Comparison of ENCODE assay signal across 8 cellular contexts in the genomic region with DNA sequence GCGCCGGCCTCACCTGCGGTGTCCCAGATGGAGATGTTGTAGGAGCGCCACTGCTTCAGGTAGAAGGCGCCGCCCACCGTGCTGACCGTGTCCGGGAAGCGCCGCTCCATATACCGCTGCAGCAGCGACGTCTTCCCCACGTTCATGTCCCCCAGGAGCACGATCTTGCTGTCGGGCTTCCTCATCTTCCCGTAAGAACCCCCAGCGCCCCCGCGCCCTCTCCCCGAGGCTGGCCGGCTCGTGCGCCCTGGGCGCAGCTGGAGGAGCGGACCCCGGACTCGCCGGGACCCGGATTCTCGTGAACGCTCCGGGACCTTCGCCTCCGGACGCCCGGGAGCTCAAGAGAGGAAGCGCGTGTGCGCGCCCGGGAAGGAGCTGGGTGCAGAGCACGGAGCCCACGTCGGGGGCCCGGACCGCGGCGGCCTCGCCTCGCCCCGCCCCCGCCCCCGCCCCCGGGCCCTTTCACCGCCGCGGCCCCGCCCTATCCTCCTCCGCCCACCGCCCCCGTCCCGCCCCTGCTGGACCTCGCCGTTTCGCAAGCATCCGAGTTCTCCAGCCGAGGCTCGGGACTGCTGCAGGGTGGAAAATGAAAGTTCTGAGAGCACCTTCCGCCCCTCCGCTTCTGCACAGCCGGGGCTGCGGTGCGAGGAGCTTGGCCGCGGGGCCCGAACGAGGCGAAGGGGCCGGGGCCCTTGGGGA. TPM values are rescaled to one million over a fixed set of nuclear protein-coding genes. Genes with fewer than 3 reads are reported as not detected.
DNase-seq lines count a peak whose midpoint lies in the region; ATAC-seq and TF ChIP-seq lines count a peak whose summit lies in the region.

A gene with protein sequence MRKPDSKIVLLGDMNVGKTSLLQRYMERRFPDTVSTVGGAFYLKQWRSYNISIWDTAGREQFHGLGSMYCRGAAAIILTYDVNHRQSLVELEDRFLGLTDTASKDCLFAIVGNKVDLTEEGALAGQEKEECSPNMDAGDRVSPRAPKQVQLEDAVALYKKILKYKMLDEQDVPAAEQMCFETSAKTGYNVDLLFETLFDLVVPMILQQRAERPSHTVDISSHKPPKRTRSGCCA (minus strand): TSS at position 388 of the 699 bp plus-strand sequence. CDS start 203 bp downstream, at position 185.

- H3K9me3 Mint-ChIP-seq in CD14-positive monocyte = peaks cover 0 to 2% (median 0%) of the 10 kb centered on the region in 7 donors
- H3K9me3 Mint-ChIP-seq in natural killer cell = no peaks in the 10 kb centered on the region

- ATAC-seq in HG03432 (IDR thresholded peaks at IDR 0.05; ENCODE audit: unreplicated experiment) = peak; percentile 76
- peak; percentile 72 to 78 (median 73) for ATAC-seq in natural killer cell

- intact Hi-C loops in CD14-positive monocyte (cut with micrococcal nuclease) (loop anchor here (2.0 to 10.0 kb wide), 5 partner anchors 39 to 153 kb away; a partner anchor contains a TSS), natural killer cell (cut with micrococcal nuclease) (no loop called here)

- H3K36me3 Mint-ChIP-seq in CD14-positive monocyte (peaks cover 30 to 39% of the 10 kb centered on the region in 2 donors), natural killer cell (no peaks in the 10 kb centered on the region)

- peak within 1 kb of the TSS; percentile 93 to 97 (median 95) for H3K27ac Mint-ChIP-seq in CD14-positive monocyte
- peak within 1 kb of the TSS; percentile 29 to 30 for H3K27ac Mint-ChIP-seq in natural killer cell

- no peak for TF ChIP-seq CTCF in CD14-positive monocyte (IDR thresholded peaks at IDR 0.05)
- TF ChIP-seq CTCF in natural killer cell (IDR thresholded peaks at IDR 0.05) = no peak

- H3K4me1 Mint-ChIP-seq in CD14-positive monocyte = peaks cover 59% of the 10 kb centered on the region
- peaks cover 13 to 18% of the 10 kb centered on the region in 2 donors for H3K4me1 Mint-ChIP-seq in natural killer cell

- peak; percentile 90 for DNase-seq in CD14-positive monocyte (ENCODE audit: low spot score)
- DNase-seq in GM19240 (ENCODE audit: insufficient read length, low spot score) = peak; percentile 47
- DNase-seq in activated T-helper 1 cell treated with Interleukin-2 at 50 U/mL for 16 hours (ENCODE audit: low read depth) = peak; percentile 33
- DNase-seq in fibroblast of gingiva (ENCODE audit: low read depth) = peak; percentile 86
- DNase-seq in natural killer cell = peak; percentile 18
- DNase-seq in stimulated activated naive CD4-positive, alpha-beta T cell (lab: John Stamatoyannopoulos, UW) = peak; percentile 17 to 61 (median 52)

- H3K4me3 Mint-ChIP-seq in CD14-positive monocyte (peak within 1 kb of the TSS; percentile 99), natural killer cell (peak within 1 kb of the TSS; percentile 91)

- H3K27me3 Mint-ChIP-seq in CD14-positive monocyte (ENCODE audit: low read depth in 3 of 3) (peaks cover 0 to 3% (median 1%) of the 10 kb centered on the region in 3 donors), natural killer cell (ENCODE audit: low read depth in 2 of 2) (peaks cover 15 to 17% of the 10 kb centered on the region in 2 donors)

TF ChIP-seq in PFSK-1, 5 proteins besides CTCF, POLR2A, EP300 and RAD21:
- TF ChIP-seq TAF1 (IDR thresholded peaks at IDR 0.05; ENCODE audit: borderline replicate concordance, insufficient read depth, low read length) (0 out of 2 replicates have a peak, but pooled peaks have one; percentile 36), SIN3A (IDR thresholded peaks at IDR 0.05; ENCODE audit: borderline replicate concordance, insufficient read depth, low read length) (no peak), POLR2AphosphoS5 (IDR thresholded peaks at IDR 0.05; ENCODE audit: low read depth, low read length) (peak; percentile 43; the same call in 1 of the 2 replicates)

RNA-seq across cellular contexts. Expression of the gene that starts here (rescaled TPM):
- polyA plus RNA-seq in CD14-positive monocyte = 10 to 100 TPM; 37.8 to 43.1 TPM
- 11.0 TPM for polyA plus RNA-seq in PFSK-1 (2012; ENCODE audit: insufficient read length, low read depth)
- total RNA-seq in natural killer cell = 1 to 10 TPM; 1.0 to 3.3 (median 1.2) TPM

Comparison
In these comparisons a context has a peak if more than half of its experiments do, and no peak if none do; other contexts are left out.
1. Peak in every context shown above with its lines: DNase-seq and ATAC-seq.
2. DNase-seq: peak in every context shown above with its lines; median percentile 90 in CD14-positive monocyte; 86 in fibroblast of gingiva; 52 in stimulated activated naive CD4-positive, alpha-beta T cell; 47 in GM19240; 33 in activated T-helper 1 cell treated with Interleukin-2 at 50 U/mL for 16 hours; 18 in natural killer cell.